ENCODE assay signal across 10 cellular contexts in the genomic region with DNA sequence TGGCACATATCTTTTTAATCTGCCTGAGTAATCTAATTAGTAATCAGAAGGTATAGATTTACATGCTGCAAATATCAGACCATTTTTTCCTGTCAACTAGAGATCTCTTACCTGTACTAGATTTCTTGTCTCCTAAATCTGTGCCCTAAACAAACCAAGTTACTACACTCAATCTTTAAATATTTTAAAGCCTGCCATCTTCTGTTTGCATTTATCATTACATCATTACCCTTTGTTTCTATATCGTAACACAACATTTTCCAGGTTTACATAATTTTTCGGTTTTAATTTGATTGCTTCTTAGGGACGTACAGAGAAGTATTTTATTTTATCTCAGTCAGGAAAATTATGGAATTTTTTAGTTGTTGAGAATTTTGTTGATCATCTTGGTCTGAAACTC. TPM values are rescaled to one million over a fixed set of nuclear protein-coding genes. Genes with fewer than 3 reads are reported as not detected.
DNase-seq lines count a peak whose midpoint lies in the region; ATAC-seq and TF ChIP-seq lines count a peak whose summit lies in the region.
"Had no signal": no experiment of that assay in that cellular context is flagged by ENCODE, and none has a peak within 500 bp of the region (broad histone marks: within the 10 kb centered on the region; RNA-seq: fewer than 3 reads in every experiment).

No MANE protein-coding gene starts in this region.

- no peak overlapping the region for H3K4me2 ChIP-seq in PC-3 (ENCODE audit: low read length)

- DNase-seq in PC-3 (peak; percentile 19), fibroblast of mammary gland (ENCODE audit: low read depth) (peak; percentile 7), NCI-H2081 (lab: John Stamatoyannopoulos, UW) (no peak), middle frontal gyrus (ENCODE audit: extremely low spot score, low spot score) (no peak)
- no peak for DNase-seq in effector memory CD4-positive, alpha-beta T cell

- no peaks in the 10 kb centered on the region for H3K79me2 ChIP-seq in PC-3 (ENCODE audit: low read length)

- ATAC-seq in GM19351 (IDR thresholded peaks at IDR 0.05; ENCODE audit: unreplicated experiment) = peak; percentile 53
- ATAC-seq in PC-3 = no peak
- no peak for ATAC-seq in GM18868 (IDR thresholded peaks at IDR 0.05; ENCODE audit: unreplicated experiment)

- no peaks in the 10 kb centered on the region for H3F3A ChIP-seq in PC-3 (ENCODE audit: low read length, unreplicated experiment)

- H2AFZ ChIP-seq in PC-3 (ENCODE audit: low read length) = no peak overlapping the region

- H3K9ac ChIP-seq in PC-3 (ENCODE audit: low read length) = no peak overlapping the region

- no peaks in the 10 kb centered on the region for H3K4me1 ChIP-seq in PC-3 (ENCODE audit: insufficient read depth, low read length)
- no peaks in the 10 kb centered on the region for H3K4me1 ChIP-seq in effector memory CD4-positive, alpha-beta T cell (ENCODE audit: control insufficient read depth, insufficient read depth, low read length, poor library complexity, severe bottlenecking)

- no peaks in the 10 kb centered on the region for H3K36me3 ChIP-seq in PC-3 (ENCODE audit: low read depth, low read length)
- no peaks in the 10 kb centered on the region for H3K36me3 ChIP-seq in effector memory CD4-positive, alpha-beta T cell (ENCODE audit: control insufficient read depth, insufficient read depth, low read length)
- H3K36me3 ChIP-seq: neutrophil had no signal

- no peaks in the 10 kb centered on the region for H3K9me2 ChIP-seq in PC-3 (replicated peaks; ENCODE audit: low read length)

- H3K4me3 ChIP-seq in PC-3 (ENCODE audit: low read length) (no peak overlapping the region), fibroblast of mammary gland (ENCODE audit: control insufficient read depth, low read depth, low read length) (no peak overlapping the region)
- H3K4me3 ChIP-seq in effector memory CD4-positive, alpha-beta T cell (ENCODE audit: insufficient read depth, low read depth, low read length, poor library complexity, severe bottlenecking) = no peak overlapping the region

- POLR2A ChIA-PET in PC-3 (lab: Charles Lee; ENCODE audit: unreplicated experiment) = no interaction called here

- H3K27ac ChIP-seq in C4-2B (no peak overlapping the region), PC-3 (ENCODE audit: low read length) (no peak overlapping the region)
- no peak overlapping the region for H3K27ac ChIP-seq in effector memory CD4-positive, alpha-beta T cell (ENCODE audit: insufficient read depth, low read length, poor library complexity, severe bottlenecking)
- H3K27ac ChIP-seq: neutrophil had no signal

- CTCF ChIA-PET in PC-3 (lab: Charles Lee) = no interaction called here

- BruUV-seq in PC-3 (replicated peaks; lab: Mats Ljungman, UMichigan) = no TSS peak

- H4K20me1 ChIP-seq in PC-3 (ENCODE audit: low read length) = no peaks in the 10 kb centered on the region

- TF ChIP-seq CTCF in C4-2B (conservative IDR thresholded peaks at IDR 0.05) (peak; percentile 41), PC-3 (conservative IDR thresholded peaks at IDR 0.05; ENCODE audit: low read depth, low read length) (peak; percentile 50), fibroblast of mammary gland (conservative IDR thresholded peaks at IDR 0.05; ENCODE audit: control insufficient read depth, insufficient read depth, low read depth, low read length) (no peak)

- intact Hi-C loops in PC-3 (cut with micrococcal nuclease) = no loop called here

- no peaks in the 10 kb centered on the region for H3K9me3 ChIP-seq in PC-3 (ENCODE audit: low read length)
- no peaks in the 10 kb centered on the region for H3K9me3 ChIP-seq in effector memory CD4-positive, alpha-beta T cell (ENCODE audit: control insufficient read depth, low read length)
- H3K9me3 ChIP-seq: neutrophil had no signal

- H3K27me3 ChIP-seq in PC-3 (ENCODE audit: low read length) = peaks cover 23% of the 10 kb centered on the region; the same call in 1 of the 2 replicates
- H3K27me3 ChIP-seq in effector memory CD4-positive, alpha-beta T cell (replicated peaks; ENCODE audit: control insufficient read depth, insufficient read depth, low read length, poor library complexity, severe bottlenecking) = no peaks in the 10 kb centered on the region
- H3K27me3 ChIP-seq: neutrophil had no signal

RNA-seq across cellular contexts. Expression of gene PSMA8, which starts 25.7 kb away (rescaled TPM):
- not detected in 2 replicates for total RNA-seq in PC-3 (2014; rRNA removed)
- total RNA-seq: cardiac septum had no signal

Comparison
In these comparisons a context has a peak if more than half of its experiments do, and no peak if none do; other contexts are left out.
1. DNase-seq: peak in PC-3 (single experiment) and fibroblast of mammary gland (single experiment); none in effector memory CD4-positive, alpha-beta T cell (0 of 3), NCI-H2081 (0 of 2) and middle frontal gyrus (single experiment).